Comparison of ENCODE assay signal across 8 cellular contexts in the genomic region with DNA sequence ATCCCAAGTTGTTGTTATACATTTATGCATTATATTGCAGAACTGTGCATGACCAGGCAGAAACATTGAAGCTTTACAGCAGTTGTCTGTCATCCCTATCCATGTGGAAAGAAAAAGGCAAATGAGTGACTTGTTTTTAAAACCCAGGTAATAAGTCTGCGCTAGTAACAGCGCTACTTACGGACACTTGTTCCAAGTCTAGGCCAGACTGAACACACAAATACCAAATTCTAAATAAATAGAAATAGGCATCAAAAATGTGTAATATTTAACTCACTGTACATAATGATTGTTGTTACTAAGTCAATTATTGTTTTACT. TPM values are rescaled to one million over a fixed set of nuclear protein-coding genes. Genes with fewer than 3 reads are reported as not detected.
DNase-seq lines count a peak whose midpoint lies in the region; ATAC-seq and TF ChIP-seq lines count a peak whose summit lies in the region.

No MANE protein-coding gene starts in this region.

- no peaks in the 10 kb centered on the region for H3K9me3 Mint-ChIP-seq in activated CD8-positive, alpha-beta T cell treated with anti-CD3 and anti-CD28 coated beads for 36 hours
- no peaks in the 10 kb centered on the region for H3K9me3 Mint-ChIP-seq in stimulated activated naive CD8-positive, alpha-beta T cell treated with anti-CD3 and anti-CD28 coated beads, Interleukin-15, amount 100 ng/mL, for 72 hours

- peak overlapping the region; percentile 83 for H3K4me3 ChIP-seq in iPS-18c (ENCODE audit: insufficient read depth, low read depth, low read length)

- in situ Hi-C loops in GM13976 (cut with MboI; ENCODE audit: low sequenced_read_pairs, unreplicated experiment) = no loop called here

- peaks cover 42% of the 10 kb centered on the region for H3K4me1 Mint-ChIP-seq in activated CD8-positive, alpha-beta T cell treated with anti-CD3 and anti-CD28 coated beads for 36 hours (ENCODE audit: low read depth)
- peaks cover 40% of the 10 kb centered on the region for H3K4me1 Mint-ChIP-seq in stimulated activated naive CD8-positive, alpha-beta T cell treated with anti-CD3 and anti-CD28 coated beads, Interleukin-15, amount 100 ng/mL, for 72 hours

- ATAC-seq in activated CD8-positive, alpha-beta T cell treated with anti-CD3 and anti-CD28 coated beads for 36 hours = no peak
- no peak for ATAC-seq in stimulated activated naive CD8-positive, alpha-beta T cell treated with anti-CD3 and anti-CD28 coated beads, Interleukin-15, amount 100 ng/mL, for 72 hours
- ATAC-seq in HG03108 (IDR thresholded peaks at IDR 0.05; ENCODE audit: unreplicated experiment) = no peak

- POLR2A ChIA-PET in activated CD8-positive, alpha-beta T cell treated with anti-CD3 and anti-CD28 coated beads for 36 hours (lab: Charles Lee) = interaction anchor here (1.1 to 2.2 kb wide), 4 partner anchors 55 to 105 kb away, joined by 3 to 7 read pairs (median 4); no protein-coding TSS in a partner anchor

- intact Hi-C loops in activated CD8-positive, alpha-beta T cell treated with anti-CD3 and anti-CD28 coated beads for 36 hours (cut with micrococcal nuclease) = loop anchor here (2.0 to 10.0 kb wide), 5 partner anchors 37 to 420 kb away; no protein-coding TSS in a partner anchor

- H3K27me3 Mint-ChIP-seq in activated CD8-positive, alpha-beta T cell treated with anti-CD3 and anti-CD28 coated beads for 36 hours = peaks cover 8% of the 10 kb centered on the region
- H3K27me3 Mint-ChIP-seq in stimulated activated naive CD8-positive, alpha-beta T cell treated with anti-CD3 and anti-CD28 coated beads, Interleukin-15, amount 100 ng/mL, for 72 hours = peaks cover 7% of the 10 kb centered on the region

- peaks cover 3% of the 10 kb centered on the region for H3K9me3 ChIP-seq in iPS-18c (ENCODE audit: control insufficient read depth, insufficient read depth, low read length)

- H3K27ac Mint-ChIP-seq in activated CD8-positive, alpha-beta T cell treated with anti-CD3 and anti-CD28 coated beads for 36 hours = peak overlapping the region; percentile 64
- peak overlapping the region in 1 of 2 donors; percentile 91 for H3K27ac Mint-ChIP-seq in stimulated activated naive CD8-positive, alpha-beta T cell treated with anti-CD3 and anti-CD28 coated beads, Interleukin-15, amount 100 ng/mL, for 72 hours

- TF ChIP-seq CTCF in activated CD8-positive, alpha-beta T cell treated with anti-CD3 and anti-CD28 coated beads for 36 hours (IDR thresholded peaks at IDR 0.05) = no peak
- TF ChIP-seq CTCF in GM13976 (IDR thresholded peaks at IDR 0.05; ENCODE audit: borderline replicate concordance, control extremely low read depth, extremely low read depth, insufficient read depth, missing control alignments) = no peak

- peak; percentile 74 for DNase-seq in NCI-H510A treated with DMSO at 0.1 percent for 48 hours (lab: John Stamatoyannopoulos, UW)
- DNase-seq in NCI-H510A (lab: John Stamatoyannopoulos, UW) = no peak
- DNase-seq in activated CD8-positive, alpha-beta T cell treated with anti-CD3 and anti-CD28 coated beads for 36 hours = no peak
- DNase-seq in stimulated activated naive CD8-positive, alpha-beta T cell treated with anti-CD3 and anti-CD28 coated beads, Interleukin-15, amount 100 ng/mL, for 72 hours = no peak
- DNase-seq in SKM-1 (lab: John Stamatoyannopoulos, UW; ENCODE audit: unreplicated experiment) = no peak
- DNase-seq in GM13976 (ENCODE audit: low spot score) = no peak

- H3K4me3 Mint-ChIP-seq in activated CD8-positive, alpha-beta T cell treated with anti-CD3 and anti-CD28 coated beads for 36 hours = peak overlapping the region; percentile 84
- H3K4me3 Mint-ChIP-seq in stimulated activated naive CD8-positive, alpha-beta T cell treated with anti-CD3 and anti-CD28 coated beads, Interleukin-15, amount 100 ng/mL, for 72 hours = peak overlapping the region; percentile 95 to 96

- CTCF ChIA-PET in activated CD8-positive, alpha-beta T cell treated with anti-CD3 and anti-CD28 coated beads for 36 hours (lab: Charles Lee) = interaction anchor here (1.0 to 3.1 kb wide), 5 partner anchors 10 to 107 kb away, joined by 3 to 9 read pairs (median 5); no protein-coding TSS in a partner anchor

- H3K36me3 Mint-ChIP-seq in activated CD8-positive, alpha-beta T cell treated with anti-CD3 and anti-CD28 coated beads for 36 hours (ENCODE audit: low read depth) = no peaks in the 10 kb centered on the region

RNA-seq across cellular contexts. Expression of a gene that starts 0.5 kb away (rescaled TPM):
- 1 to 10 TPM; 2.0 to 2.4 TPM for total RNA-seq in activated CD8-positive, alpha-beta T cell treated with anti-CD3 and anti-CD28 coated beads for 36 hours
